21 cellular contexts compared by ENCODE assay signal in the genomic region with DNA sequence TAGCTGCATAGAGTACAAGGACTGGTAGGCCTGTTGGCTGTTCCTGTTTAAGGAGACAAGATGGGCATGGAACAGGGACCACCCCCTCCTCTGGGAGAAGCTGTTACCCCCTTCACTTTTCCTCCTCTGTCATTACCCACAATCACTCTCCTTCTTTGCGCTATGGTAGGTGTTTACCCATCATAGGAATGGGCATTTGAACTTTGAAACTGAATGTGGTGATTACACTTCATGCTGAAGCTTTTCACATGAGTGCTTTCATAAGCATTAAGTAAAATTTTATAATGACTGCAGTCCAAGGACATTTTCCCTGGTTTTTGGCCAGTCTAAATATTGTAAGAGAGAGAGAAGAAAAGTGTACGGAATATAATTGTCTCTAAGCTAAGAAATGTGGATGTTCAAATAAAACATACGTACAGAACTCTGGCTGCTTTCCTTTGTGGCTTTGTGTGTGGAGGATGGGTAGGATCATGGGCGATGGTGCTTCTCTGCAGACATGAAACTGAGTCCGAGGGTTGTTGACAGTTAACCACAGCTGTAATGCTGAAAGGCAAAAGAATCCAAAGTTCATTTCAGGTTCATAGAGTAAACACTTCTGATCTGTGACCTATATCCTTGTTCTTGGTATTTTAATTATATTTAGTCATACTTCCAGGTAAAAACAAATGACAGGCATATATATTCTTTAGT. TPM values are rescaled to one million over a fixed set of nuclear protein-coding genes. Genes with fewer than 3 reads are reported as not detected.
DNase-seq lines count a peak whose midpoint lies in the region; ATAC-seq, FAIRE-seq and TF ChIP-seq lines count a peak whose summit lies in the region.
"Had no signal": no experiment of that assay in that cellular context is flagged by ENCODE, and none has a peak within 500 bp of the region (broad histone marks: within the 10 kb centered on the region; RNA-seq: fewer than 3 reads in every experiment).

No MANE protein-coding gene starts in this region.

- POLR2A ChIA-PET in WTC11 (lab: Charles Lee): no interaction called here

- in situ Hi-C loops in transverse colon (cut with MboI; ENCODE audit: low pct_ligation_motif_present in 1 of 4, low pct_unique_long_range_greater_than_20kb in 1 of 4, low sequenced_read_pairs in 3 of 4): no loop called here

- H3K9me3 Mint-ChIP-seq in WTC11: peaks cover 33% of the 10 kb centered on the region

- no peaks in the 10 kb centered on the region for H3K79me2 ChIP-seq in KMS-11 (ENCODE audit: insufficient read depth, low read depth)

- CTCF ChIA-PET in WTC11 (lab: Charles Lee): interaction anchor here (1.2 kb wide), 1 partner anchor 15 kb away, joined by 3 read pairs; no protein-coding TSS in a partner anchor

- TF ChIP-seq EP300 in transverse colon (IDR thresholded peaks at IDR 0.05; ENCODE audit: low read depth): no peak

- no peak overlapping the region; the same call in 1 of the 2 replicates for H3K27ac Mint-ChIP-seq in WTC11
- H3K27ac Mint-ChIP-seq: activated naive CD4-positive, alpha-beta T cell treated with anti-CD3 and anti-CD28 coated beads, Interleukin-2, amount 50 U/mL, for 72 hours; dendritic cell treated with granulocyte-macrophage colony-stimulating factor and Interleukin-4, amounts not matched to agents 40 ng/mL and 50 ng/mL, for 4 days had no signal

- no peak overlapping the region for H3K4me3 Mint-ChIP-seq in WTC11
- H3K4me3 Mint-ChIP-seq: dendritic cell treated with granulocyte-macrophage colony-stimulating factor and Interleukin-4, amounts not matched to agents 40 ng/mL and 50 ng/mL, for 4 days had no signal

- H3K4me1 Mint-ChIP-seq in WTC11: peaks cover 22% of the 10 kb centered on the region

- H3K36me3 ChIP-seq in KMS-11 (ENCODE audit: insufficient read depth): no peaks in the 10 kb centered on the region
- no peaks in the 10 kb centered on the region for H3K36me3 ChIP-seq in left lung
- no peaks in the 10 kb centered on the region for H3K36me3 ChIP-seq in transverse colon
- H3K36me3 ChIP-seq: uterus had no signal

- peak overlapping the region; percentile 83 for H3K4me2 ChIP-seq in KMS-11

- H4K20me1 ChIP-seq in KMS-11 (ENCODE audit: insufficient read depth): no peaks in the 10 kb centered on the region

- peaks cover 2% of the 10 kb centered on the region; the same call in 1 of the 2 replicates for H3K27me3 Mint-ChIP-seq in WTC11 (ENCODE audit: low read depth)
- H3K27me3 Mint-ChIP-seq: dendritic cell treated with granulocyte-macrophage colony-stimulating factor and Interleukin-4, amounts not matched to agents 40 ng/mL and 50 ng/mL, for 4 days had no signal

- no peak; the same call in 1 of the 2 replicates for ATAC-seq in WTC11
- ATAC-seq in left lung: peak; percentile 35
- no peak for ATAC-seq in HG03280 (IDR thresholded peaks at IDR 0.05; ENCODE audit: unreplicated experiment)
- ATAC-seq: activated naive CD4-positive, alpha-beta T cell treated with anti-CD3 and anti-CD28 coated beads, Interleukin-2, amount 50 U/mL, for 72 hours; foreskin keratinocyte; K562 had no signal

- no peak for FAIRE-seq in H54 (lab: Jason Lieb, UNC)
- FAIRE-seq: K562 had no signal

- TF ChIP-seq CTCF in KMS-11 (conservative IDR thresholded peaks at IDR 0.05; ENCODE audit: low read depth, low read length) (no peak), WTC11 (IDR thresholded peaks at IDR 0.05) (no peak), left lung (IDR thresholded peaks at IDR 0.05) (no peak), transverse colon (IDR thresholded peaks at IDR 0.05) (no peak)

- H3K4me3 ChIP-seq in KMS-11 (IDR thresholded peaks at IDR 0.05; ENCODE audit: insufficient read depth, low read depth, low read length) (no peak overlapping the region), left lung (no peak overlapping the region), transverse colon (peak overlapping the region in 1 of 4 donors; percentile 20)
- H3K4me3 ChIP-seq: K562, uterus had no signal

- H2AFZ ChIP-seq in KMS-11 (ENCODE audit: low read depth): no peak overlapping the region

- TF ChIP-seq POLR2A in transverse colon (IDR thresholded peaks at IDR 0.05): peak; percentile 25
- no peak for TF ChIP-seq POLR2A in H54 (IDR thresholded peaks at IDR 0.05; ENCODE audit: low read depth, low read length)

- WGBS in transverse colon (ENCODE audit: low coverage in 1 of 2), 2 donors: 18 to 38% methylated on average over 3 to 5 of the region's 5 CpGs

- DNase-seq in WTC11 (ENCODE audit: low spot score): no peak
- no peak for DNase-seq in left lung
- peak; percentile 67 for DNase-seq in transverse colon
- no peak for DNase-seq in H54 (ENCODE audit: insufficient read length, low spot score)
- no peak for DNase-seq in mesenteric fat pad (ENCODE audit: low spot score)
- DNase-seq: activated CD4-positive, alpha-beta T cell treated with anti-CD3 and anti-CD28 coated beads, Interleukin-2, amount 50 U/mL, for 48 hours; activated T-cell treated with anti-CD3 and anti-CD28 coated beads, Interleukin-2, amount 50 U/mL, for 1 hour; AML-193; Calu3; foreskin keratinocyte; H7; NCI-H1105 treated with DMSO at 0.1 percent for 48 hours; NCI-H2171 treated with DMSO at 0.1 percent for 48 hours; NCI-H82; stimulated activated CD4-positive, alpha-beta T cell treated with anti-CD3 and anti-CD28 coated beads, Interleukin-2, amount 100 ng/mL, for 24 hours; uterus had no signal

- intact Hi-C loops in left lung (cut with DNase I) (no loop called here), transverse colon (cut with DNase I; ENCODE audit: low total_unique reads) (no loop called here)

- H3K9me3 ChIP-seq in left lung (peaks cover 0 to 5% of the 10 kb centered on the region in 2 donors), transverse colon (peaks cover 0 to 4% of the 10 kb centered on the region in 2 donors)
- H3K9me3 ChIP-seq: uterus had no signal

- peaks cover 59% of the 10 kb centered on the region for H3K36me3 Mint-ChIP-seq in WTC11

- H3K4me1 ChIP-seq in KMS-11 (ENCODE audit: low read depth, poor library complexity, severe bottlenecking) (peaks cover 23% of the 10 kb centered on the region), left lung (no peaks in the 10 kb centered on the region), transverse colon (peaks cover 0 to 43% (median 21%) of the 10 kb centered on the region in 4 donors)
- H3K4me1 ChIP-seq: foreskin keratinocyte, uterus had no signal

- H3K27me3 ChIP-seq in KMS-11 (ENCODE audit: insufficient read depth, low read depth) (no peaks in the 10 kb centered on the region), left lung (no peaks in the 10 kb centered on the region), transverse colon (no peaks in the 10 kb centered on the region)
- H3K27me3 ChIP-seq: foreskin keratinocyte, uterus had no signal

- H3K27ac ChIP-seq in KMS-11: peak overlapping the region; percentile 29; the same call in 1 of the 2 replicates
- no peak overlapping the region for H3K27ac ChIP-seq in left lung
- peak overlapping the region; percentile 78 to 90 (median 82) for H3K27ac ChIP-seq in transverse colon
- H3K27ac ChIP-seq: foreskin keratinocyte, uterus had no signal

- H3K9ac ChIP-seq in KMS-11: no peak overlapping the region

TF ChIP-seq in WTC11, 78 proteins besides CTCF, POLR2A, EP300 and RAD21:
- TF ChIP-seq GABPB1 (CRISPR knock-in tag; IDR thresholded peaks at IDR 0.05): peak; percentile 58
- no peak for TF ChIP-seq GTF2I (CRISPR knock-in tag; conservative IDR thresholded peaks at IDR 0.05)

RNA-seq across cellular contexts. Expression of a gene that starts 56.3 kb away (rescaled TPM):
- total RNA-seq in WTC11 (2021): 67.8 to 75.9 TPM (median 74.7 TPM) in 3 replicates
- 100 to 1,000 TPM in 1 of 2 donors, 10 to 100 TPM in 1; 66.5 to 282 TPM for total RNA-seq in left lung
- 100 to 1,000 TPM in 1 of 4 donors, 10 to 100 TPM in 3; 37.0 to 146 (median 58.0) TPM for total RNA-seq in transverse colon
- total RNA-seq in mesenteric fat pad: 99.8 TPM
- total RNA-seq: activated naive CD4-positive, alpha-beta T cell treated with anti-CD3 and anti-CD28 coated beads, Interleukin-2, amount 50 U/mL, for 72 hours had no signal

Comparison
In these comparisons a context has a peak if more than half of its experiments do, and no peak if none do; other contexts are left out.
1. H3K27ac ChIP-seq: peak in KMS-11 (single experiment) and transverse colon (4 of 4); none in left lung (0 of 2).